ENCODE assay signal across 14 cellular contexts in genomic region chr6:39951716-39952115, GRCh38. TPM values are rescaled to one million over a fixed set of nuclear protein-coding genes. Genes with fewer than 3 reads are reported as not detected.
DNase-seq lines count a peak whose midpoint lies in the region; ATAC-seq and TF ChIP-seq lines count a peak whose summit lies in the region.
"Had no signal": no experiment of that assay in that cellular context is flagged by ENCODE, and none has a peak within 500 bp of the region (broad histone marks: within the 10 kb centered on the region; RNA-seq: fewer than 3 reads in every experiment).

No MANE protein-coding gene starts in this region.

- TF ChIP-seq POLR2A in esophagus muscularis mucosa (IDR thresholded peaks at IDR 0.05; ENCODE audit: low read depth) (no peak), suprapubic skin (IDR thresholded peaks at IDR 0.05) (no peak), transverse colon (IDR thresholded peaks at IDR 0.05) (no peak)

- DNase-seq in adipocyte (ENCODE audit: low read depth), result peak; percentile 6
- peak; percentile 66 for DNase-seq in esophagus muscularis mucosa (ENCODE audit: extremely low spot score)
- no peak for DNase-seq in left lobe of liver (ENCODE audit: low spot score)
- no peak for DNase-seq in suprapubic skin (ENCODE audit: low spot score in 2 of 2)
- no peak for DNase-seq in transverse colon
- DNase-seq in activated CD4-positive, CD25-positive, alpha-beta regulatory T cell (lab: John Stamatoyannopoulos, UW), result no peak
- DNase-seq in colonic mucosa, result no peak
- DNase-seq: CD4-positive, alpha-beta T cell; NCI-H1048; NCI-H1436 treated with DMSO at 0.1 percent for 48 hours; NCI-H2081; NCI-H774 had no signal

- H3K9me3 ChIP-seq in adipocyte (ENCODE audit: control insufficient read depth, low read length), result no peaks in the 10 kb centered on the region
- H3K9me3 ChIP-seq in esophagus muscularis mucosa, result no peaks in the 10 kb centered on the region
- no peaks in the 10 kb centered on the region for H3K9me3 ChIP-seq in suprapubic skin
- no peaks in the 10 kb centered on the region for H3K9me3 ChIP-seq in transverse colon
- H3K9me3 ChIP-seq in colonic mucosa, result no peaks in the 10 kb centered on the region

- H3K36me3 ChIP-seq in adipocyte (ENCODE audit: control insufficient read depth, insufficient read depth, low read length, severe bottlenecking), result no peaks in the 10 kb centered on the region
- no peaks in the 10 kb centered on the region for H3K36me3 ChIP-seq in esophagus muscularis mucosa
- no peaks in the 10 kb centered on the region for H3K36me3 ChIP-seq in suprapubic skin
- no peaks in the 10 kb centered on the region for H3K36me3 ChIP-seq in transverse colon
- no peaks in the 10 kb centered on the region for H3K36me3 ChIP-seq in colonic mucosa

- H3K27ac ChIP-seq in esophagus muscularis mucosa (replicated peaks in 1 of 4) (no peak overlapping the region), suprapubic skin (peak overlapping the region; percentile 59), transverse colon (no peak overlapping the region), colonic mucosa (no peak overlapping the region)
- H3K27ac ChIP-seq: KMS-11, RWPE1 had no signal

- ATAC-seq in left lobe of liver, result peak; percentile 36

- intact Hi-C loops in esophagus muscularis mucosa (cut with DNase I), result no loop called here
- intact Hi-C loops in transverse colon (cut with DNase I; ENCODE audit: low total_unique reads), result no loop called here
- intact Hi-C loops in colonic mucosa (cut with DNase I), result no loop called here

- 83% methylated on average over 1 of the region's 1 CpG for WGBS in esophagus muscularis mucosa
- 68% methylated on average over 1 of the region's 1 CpG for WGBS in suprapubic skin
- 86 to 88% methylated on average over 1 of the region's 1 CpG for WGBS in transverse colon (ENCODE audit: low coverage in 1 of 2), 2 donors

- TF ChIP-seq EP300 in esophagus muscularis mucosa (IDR thresholded peaks at IDR 0.05) (no peak), suprapubic skin (IDR thresholded peaks at IDR 0.05) (no peak), transverse colon (IDR thresholded peaks at IDR 0.05; ENCODE audit: low read depth) (no peak)

- H3K4me3 ChIP-seq in adipocyte (ENCODE audit: low read length) (no peak overlapping the region), esophagus muscularis mucosa (no peak overlapping the region), suprapubic skin (no peak overlapping the region), transverse colon (no peak overlapping the region), colonic mucosa (no peak overlapping the region)

- H3K27me3 ChIP-seq in adipocyte (replicated peaks; ENCODE audit: control insufficient read depth, insufficient read depth, low read length), result peaks cover 13% of the 10 kb centered on the region
- no peaks in the 10 kb centered on the region for H3K27me3 ChIP-seq in esophagus muscularis mucosa
- no peaks in the 10 kb centered on the region for H3K27me3 ChIP-seq in suprapubic skin
- no peaks in the 10 kb centered on the region for H3K27me3 ChIP-seq in transverse colon
- H3K27me3 ChIP-seq in colonic mucosa, result no peaks in the 10 kb centered on the region

- H3K4me1 ChIP-seq in adipocyte (ENCODE audit: control insufficient read depth, insufficient read depth, low read length), result peaks cover 35% of the 10 kb centered on the region
- peaks cover 0 to 4% (median 0%) of the 10 kb centered on the region in 4 donors for H3K4me1 ChIP-seq in esophagus muscularis mucosa
- peaks cover 8% of the 10 kb centered on the region for H3K4me1 ChIP-seq in suprapubic skin
- H3K4me1 ChIP-seq in transverse colon, result peaks cover 0 to 15% (median 10%) of the 10 kb centered on the region in 4 donors
- no peaks in the 10 kb centered on the region for H3K4me1 ChIP-seq in colonic mucosa

- H3K9ac ChIP-seq in adipocyte (ENCODE audit: low read length) (peak overlapping the region; percentile 37), colonic mucosa (ENCODE audit: low read depth in 2 of 2, low read length in 2 of 2) (no peak overlapping the region)
- H3K9ac ChIP-seq: KMS-11 had no signal

- TF ChIP-seq CTCF in esophagus muscularis mucosa (IDR thresholded peaks at IDR 0.05), result no peak
- TF ChIP-seq CTCF in suprapubic skin (IDR thresholded peaks at IDR 0.05), result no peak
- TF ChIP-seq CTCF in transverse colon (IDR thresholded peaks at IDR 0.05), result no peak
- no peak for TF ChIP-seq CTCF in colonic mucosa (IDR thresholded peaks at IDR 0.05)

- in situ Hi-C loops in transverse colon (cut with MboI; ENCODE audit: low pct_ligation_motif_present in 1 of 4, low pct_unique_long_range_greater_than_20kb in 1 of 4, low sequenced_read_pairs in 3 of 4), result no loop called here

RNA-seq across cellular contexts. Expression of gene MOCS1, which starts 17.5 kb away (rescaled TPM):
- total RNA-seq in esophagus muscularis mucosa (10 to 100 TPM; 19.1 to 37.3 (median 28.0) TPM), left lobe of liver (29.0 TPM), suprapubic skin (10 to 100 TPM in 2 of 4 donors, 1 to 10 TPM in 2; 4.2 to 13.8 (median 10.2) TPM), transverse colon (10 to 100 TPM; 20.6 to 58.3 (median 42.3) TPM), colonic mucosa (10 to 100 TPM in 1 of 2 donors, 1 to 10 TPM in 1; 9.6 to 15.7 TPM)

Comparison
In these comparisons a context has a peak if more than half of its experiments do, and no peak if none do; other contexts are left out.
1. DNase-seq: peak in adipocyte (single experiment) and esophagus muscularis mucosa (single experiment); none in left lobe of liver (single experiment), suprapubic skin (0 of 2), transverse colon (single experiment), activated CD4-positive, CD25-positive, alpha-beta regulatory T cell (0 of 4) and colonic mucosa (single experiment).